In the genomic region with DNA sequence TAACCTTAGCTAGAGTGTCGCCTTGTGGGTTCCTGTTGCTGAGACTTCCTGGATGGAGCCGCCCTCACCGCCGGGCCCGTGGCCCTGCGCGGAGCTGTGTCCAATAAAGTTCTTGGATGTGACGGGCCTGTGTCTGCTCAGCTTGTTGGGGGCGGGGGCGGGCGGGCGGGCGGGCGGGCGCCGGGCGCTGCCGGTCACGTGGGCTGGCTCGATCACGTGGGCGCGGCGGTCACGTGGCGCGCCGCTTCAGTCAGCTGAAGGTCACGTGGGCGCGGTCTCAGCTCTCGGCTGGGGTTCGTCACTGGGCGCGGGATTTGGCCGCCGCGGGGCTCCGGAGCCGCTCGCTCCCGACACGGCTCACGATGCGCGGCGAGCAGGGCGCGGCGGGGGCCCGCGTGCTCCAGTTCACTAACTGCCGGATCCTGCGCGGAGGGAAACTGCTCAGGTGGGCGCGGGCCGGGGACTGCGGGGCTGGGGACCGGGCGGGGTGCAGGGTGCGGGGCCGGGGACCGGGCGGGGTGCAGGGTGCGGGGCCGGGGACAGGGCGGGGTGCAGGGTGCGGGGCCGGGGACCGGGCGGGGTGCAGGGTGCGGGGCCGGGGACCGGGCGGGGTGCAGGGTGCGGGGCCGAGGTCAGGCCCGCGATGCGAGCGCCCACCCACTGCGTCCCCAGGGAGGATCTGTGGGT, we compare ENCODE assay signal across 8 cellular contexts. TPM values are rescaled to one million over a fixed set of nuclear protein-coding genes. Genes with fewer than 3 reads are reported as not detected.
A peak's percentile ranks its signal among the peaks of the same experiment; 100 is the strongest.
DNase-seq lines count a peak whose midpoint lies in the region; ATAC-seq and TF ChIP-seq lines count a peak whose summit lies in the region.

A gene with protein sequence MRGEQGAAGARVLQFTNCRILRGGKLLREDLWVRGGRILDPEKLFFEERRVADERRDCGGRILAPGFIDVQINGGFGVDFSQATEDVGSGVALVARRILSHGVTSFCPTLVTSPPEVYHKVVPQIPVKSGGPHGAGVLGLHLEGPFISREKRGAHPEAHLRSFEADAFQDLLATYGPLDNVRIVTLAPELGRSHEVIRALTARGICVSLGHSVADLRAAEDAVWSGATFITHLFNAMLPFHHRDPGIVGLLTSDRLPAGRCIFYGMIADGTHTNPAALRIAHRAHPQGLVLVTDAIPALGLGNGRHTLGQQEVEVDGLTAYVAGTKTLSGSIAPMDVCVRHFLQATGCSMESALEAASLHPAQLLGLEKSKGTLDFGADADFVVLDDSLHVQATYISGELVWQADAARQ (plus strand): TSS at position 275 of the 687 bp plus-strand sequence. CDS start 88 bp downstream, at position 363.

- H3K9ac ChIP-seq in adipocyte (ENCODE audit: low read length): peak within 1 kb of the TSS; percentile 87

- peaks cover 17% of the 10 kb centered on the region for H3K36me3 Mint-ChIP-seq in T-cell

- intact Hi-C loops in cardiac septum (cut with DNase I) (no loop called here), tibial artery (cut with DNase I; ENCODE audit: low total_unique reads) (no loop called here)

- H3K27me3 ChIP-seq in adipocyte (replicated peaks; ENCODE audit: control insufficient read depth, insufficient read depth, low read length) (no peaks in the 10 kb centered on the region), tibial artery (no peaks in the 10 kb centered on the region)

- H3K4me1 ChIP-seq in adipocyte (ENCODE audit: control insufficient read depth, insufficient read depth, low read length) (peaks cover 52% of the 10 kb centered on the region), tibial artery (peaks cover 7 to 58% (median 53%) of the 10 kb centered on the region in 4 donors)

- no peaks in the 10 kb centered on the region for H3K27me3 Mint-ChIP-seq in T-cell

- H3K4me1 Mint-ChIP-seq in T-cell: peaks cover 66 to 68% (median 67%) of the 10 kb centered on the region in 3 donors

- DNase-seq in CD1c-positive myeloid dendritic cell (ENCODE audit: extremely low spot score) (peak; percentile 98), NCI-H1417 (lab: John Stamatoyannopoulos, UW) (peak; percentile 76 to 95 (median 85)), T-cell (peak; percentile 64 to 92 (median 88)), adipocyte (ENCODE audit: low read depth) (peak; percentile 97), cardiac septum (ENCODE audit: low spot score) (peak; percentile 95), pons (ENCODE audit: low spot score) (peak; percentile 73), tibial artery (peak; percentile 92 to 93)

- POLR2A ChIA-PET in T-cell (lab: Charles Lee): interaction anchor here (0.6 to 2.8 kb wide), 9 partner anchors 10 to 383 kb away, joined by 3 to 31 read pairs (median 4); partner anchors contain the start of genes CEMP1 (in 2 of the 2), PDPK1 (in 1 of the 2) and TRAF7 (in 1 of the 2)

- H3K9me3 ChIP-seq in adipocyte (ENCODE audit: control insufficient read depth, low read length): no peaks in the 10 kb centered on the region
- H3K9me3 ChIP-seq in tibial artery: no peaks in the 10 kb centered on the region

- CTCF ChIA-PET in T-cell (lab: Charles Lee): interaction anchor here (0.5 to 1.5 kb wide), 4 partner anchors 17 to 1228 kb away, joined by 3 to 6 read pairs (median 4); partner anchors contain the start of genes PDPK1 (in 1 of the 2) and PGP (in 1 of the 2)

- H3K36me3 ChIP-seq in adipocyte (ENCODE audit: control insufficient read depth, insufficient read depth, low read length, severe bottlenecking): peaks cover 28% of the 10 kb centered on the region
- H3K36me3 ChIP-seq in tibial artery: peaks cover 0 to 33% (median 19%) of the 10 kb centered on the region in 3 donors

- ATAC-seq in GM21825 (IDR thresholded peaks at IDR 0.05; ENCODE audit: unreplicated experiment) (peak; percentile 42), T-cell (replicated peaks in 1 of 4) (peak; percentile 67 to 76 (median 72))

- no peak for TF ChIP-seq CTCF in tibial artery (IDR thresholded peaks at IDR 0.05)

- no peaks in the 10 kb centered on the region for H3K9me3 Mint-ChIP-seq in T-cell

- peak within 1 kb of the TSS; percentile 83 to 99 for H3K27ac ChIP-seq in tibial artery

- H3K27ac Mint-ChIP-seq in T-cell: peak within 1 kb of the TSS; percentile 91 to 92

- peak within 1 kb of the TSS; percentile 84 to 90 (median 86) for H3K4me3 Mint-ChIP-seq in T-cell

- H3K4me3 ChIP-seq in adipocyte (ENCODE audit: low read length): peak within 1 kb of the TSS; percentile 84
- peak within 1 kb of the TSS; percentile 67 for H3K4me3 ChIP-seq in tibial artery

RNA-seq across cellular contexts. Expression of the gene that starts here (rescaled TPM):
- total RNA-seq in T-cell (100 to 1,000 TPM; 104 to 215 (median 122) TPM), cardiac septum (12.4 TPM)

Comparison
In these comparisons a context has a peak if more than half of its experiments do, and no peak if none do; other contexts are left out.
1. Peak in every context shown above with its lines: DNase-seq, ATAC-seq, H3K4me3 ChIP-seq and H3K27ac ChIP-seq.